ENCODE assay signal across 17 cellular contexts in genomic region chr15:68348064-68348463, GRCh38.
DNase-seq lines count a peak whose midpoint lies in the region; ATAC-seq, FAIRE-seq and TF ChIP-seq lines count a peak whose summit lies in the region.
"Had no signal": no experiment of that assay in that cellular context is flagged by ENCODE, and none has a peak within 500 bp of the region (broad histone marks: within the 10 kb centered on the region; RNA-seq: fewer than 3 reads in every experiment).

No MANE protein-coding gene starts in this region.

- H3K4me3 Mint-ChIP-seq in activated T-cell treated with anti-CD3 and anti-CD28 coated beads, Interleukin-2, amount 50 U/mL, for 4 hours = no peak overlapping the region
- H3K4me3 Mint-ChIP-seq: H9; stimulated activated naive B cell treated with anti-CD40 and anti-IgM and Interleukin-4, amounts not matched to agents 10 μg/mL and 1 μg/mL and 100 μg/mL, for 72 hours; type B pancreatic cell had no signal

- no peak overlapping the region for H3K27ac ChIP-seq in kidney (ENCODE audit: low read depth in 2 of 2, low read length in 2 of 2)
- H3K27ac ChIP-seq: right lobe of liver had no signal

- H3K4me1 Mint-ChIP-seq in activated T-cell treated with anti-CD3 and anti-CD28 coated beads, Interleukin-2, amount 50 U/mL, for 4 hours (ENCODE audit: low read depth) = peaks cover 8% of the 10 kb centered on the region

- ATAC-seq in activated T-cell treated with anti-CD3 and anti-CD28 coated beads, Interleukin-2, amount 50 U/mL, for 4 hours = peak in 1 of 2 donors; percentile 36
- ATAC-seq in GM21528 (IDR thresholded peaks at IDR 0.05; ENCODE audit: low FRiP score, unreplicated experiment) (no peak), GM21515 (IDR thresholded peaks at IDR 0.05; ENCODE audit: unreplicated experiment) (no peak)
- ATAC-seq: GM12878, right lobe of liver had no signal

- no peak overlapping the region for H3K4me3 ChIP-seq in kidney (ENCODE audit: low read length in 2 of 2)
- H3K4me3 ChIP-seq: adrenal gland, GM12878, right lobe of liver had no signal

- no peaks in the 10 kb centered on the region for H3K9me3 ChIP-seq in kidney (ENCODE audit: control insufficient read depth in 1 of 2, low read length in 2 of 2)
- H3K9me3 ChIP-seq: adrenal gland, right lobe of liver had no signal

- no peak for TF ChIP-seq CTCF in kidney (IDR thresholded peaks at IDR 0.05; ENCODE audit: borderline replicate concordance, extremely low read depth, insufficient read depth)

- H3K36me3 Mint-ChIP-seq in activated T-cell treated with anti-CD3 and anti-CD28 coated beads, Interleukin-2, amount 50 U/mL, for 4 hours (ENCODE audit: insufficient read depth) = no peaks in the 10 kb centered on the region
- H3K36me3 Mint-ChIP-seq: type B pancreatic cell had no signal

- DNase-seq in activated T-cell treated with anti-CD3 and anti-CD28 coated beads, Interleukin-2, amount 50 U/mL, for 4 hours = peak; percentile 15
- DNase-seq in activated T-cell treated with anti-CD3 and anti-CD28 coated beads, Interleukin-2, amount 50 U/mL, for 48 hours = no peak
- DNase-seq in RPMI7951 (ENCODE audit: low read depth) (peak; percentile 70), kidney (peak; percentile 68), urothelium cell line (ENCODE audit: low spot score) (no peak), SHP77 treated with DMSO at 0.1 percent for 48 hours (lab: John Stamatoyannopoulos, UW) (no peak)
- DNase-seq: adrenal gland; H9; NCI-H2107; nucleus accumbens; SHP77; stimulated activated naive B cell treated with anti-CD40 and anti-IgM and Interleukin-4, amounts not matched to agents 10 μg/mL and 1 μg/mL and 100 μg/mL, for 72 hours had no signal

- FAIRE-seq in kidney (lab: Jason Lieb, UNC) (no peak), urothelium cell line (lab: Jason Lieb, UNC) (peak; percentile 78)
- FAIRE-seq: GM12878 had no signal

- no peaks in the 10 kb centered on the region for H3K36me3 ChIP-seq in kidney (ENCODE audit: control insufficient read depth in 1 of 2, insufficient read depth in 2 of 2, low read length in 2 of 2)
- H3K36me3 ChIP-seq: adrenal gland, right lobe of liver had no signal

- no peak overlapping the region for H3K9ac ChIP-seq in kidney (ENCODE audit: low read length in 2 of 2)

- no peaks in the 10 kb centered on the region for H3K9me3 Mint-ChIP-seq in activated T-cell treated with anti-CD3 and anti-CD28 coated beads, Interleukin-2, amount 50 U/mL, for 4 hours
- H3K9me3 Mint-ChIP-seq: H9, type B pancreatic cell had no signal

- intact Hi-C loops in kidney (cut with DNase I) = no loop called here

- H3K27me3 Mint-ChIP-seq in activated T-cell treated with anti-CD3 and anti-CD28 coated beads, Interleukin-2, amount 50 U/mL, for 4 hours (ENCODE audit: low read depth) = peaks cover 4% of the 10 kb centered on the region

- H3K4me1 ChIP-seq in kidney (ENCODE audit: control insufficient read depth in 1 of 2, insufficient read depth in 1 of 2, low read depth in 1 of 2, low read length in 2 of 2) = peaks cover 0 to 2% of the 10 kb centered on the region in 2 donors
- H3K4me1 ChIP-seq: right lobe of liver had no signal

Comparison
In these comparisons a context has a peak if more than half of its experiments do, and no peak if none do; other contexts are left out.
1. DNase-seq: peak in activated T-cell treated with anti-CD3 and anti-CD28 coated beads, Interleukin-2, amount 50 U/mL, for 4 hours (single experiment), RPMI7951 (single experiment) and kidney (single experiment); none in activated T-cell treated with anti-CD3 and anti-CD28 coated beads, Interleukin-2, amount 50 U/mL, for 48 hours (0 of 2), urothelium cell line (single experiment) and SHP77 treated with DMSO at 0.1 percent for 48 hours (single experiment).